ENCODE assay signal across 9 cellular contexts in genomic region chr11:67484847-67485311, GRCh38. TPM values are rescaled to one million over a fixed set of nuclear protein-coding genes. Genes with fewer than 3 reads are reported as not detected.
DNase-seq lines count a peak whose midpoint lies in the region; ATAC-seq and TF ChIP-seq lines count a peak whose summit lies in the region.
"Had no signal": no experiment of that assay in that cellular context is flagged by ENCODE, and none has a peak within 500 bp of the region (broad histone marks: within the 10 kb centered on the region; RNA-seq: fewer than 3 reads in every experiment).

No MANE protein-coding gene starts in this region.

- H3K36me3 Mint-ChIP-seq in MCF 10A (ENCODE audit: insufficient read depth, unreplicated experiment) (peaks cover 42% of the 10 kb centered on the region), type B pancreatic cell (peaks cover 13% of the 10 kb centered on the region)
- H3K36me3 Mint-ChIP-seq in activated CD8-positive, alpha-beta memory T cell treated with anti-CD3 and anti-CD28 coated beads, Interleukin-2, amount 10 ng/mL, durations not matched to agents 7 days and 5 days, result peaks cover 38% of the 10 kb centered on the region

- dilution Hi-C loops in mammary epithelial cell (cut with HindIII; ENCODE audit: low sequenced_read_pairs), result loop anchor here (5.0 kb wide), 2 partner anchors 33 to 98 kb away; partner anchors contain the start of gene GPR152

- BruUV-seq in MCF 10A (replicated peaks; lab: Mats Ljungman, UMichigan) (no TSS peak), mammary epithelial cell (replicated peaks; lab: Mats Ljungman, UMichigan) (no TSS peak)

- peaks cover 12% of the 10 kb centered on the region for H3K4me1 ChIP-seq in mammary epithelial cell (ENCODE audit: insufficient read depth, low read length)
- H3K4me1 ChIP-seq in lower lobe of right lung, result peaks cover 44% of the 10 kb centered on the region

- no peaks in the 10 kb centered on the region for H4K20me1 ChIP-seq in mammary epithelial cell (ENCODE audit: insufficient read depth, low read length)

- peaks cover 36% of the 10 kb centered on the region for H3K4me1 Mint-ChIP-seq in MCF 10A (ENCODE audit: insufficient read depth, unreplicated experiment)
- H3K4me1 Mint-ChIP-seq in activated CD8-positive, alpha-beta memory T cell treated with anti-CD3 and anti-CD28 coated beads, Interleukin-2, amount 10 ng/mL, durations not matched to agents 7 days and 5 days, result peaks cover 67% of the 10 kb centered on the region
- peaks cover 31% of the 10 kb centered on the region for H3K4me1 Mint-ChIP-seq in type B pancreatic cell (ENCODE audit: unreplicated experiment)

- H3K27ac Mint-ChIP-seq in MCF 10A (ENCODE audit: low read depth, unreplicated experiment) (no peak overlapping the region), type B pancreatic cell (peak overlapping the region; percentile 50)
- H3K27ac Mint-ChIP-seq in activated CD8-positive, alpha-beta memory T cell treated with anti-CD3 and anti-CD28 coated beads, Interleukin-2, amount 10 ng/mL, durations not matched to agents 7 days and 5 days, result peak overlapping the region; percentile 99

- DNase-seq in MCF 10A (ENCODE audit: unreplicated experiment), result no peak
- no peak for DNase-seq in mammary epithelial cell
- peak; percentile 87 for DNase-seq in activated CD8-positive, alpha-beta memory T cell treated with anti-CD3 and anti-CD28 coated beads, Interleukin-2, amount 10 ng/mL, durations not matched to agents 7 days and 5 days
- peak; percentile 56 for DNase-seq in lower lobe of right lung
- no peak for DNase-seq in type B pancreatic cell (ENCODE audit: extremely low spot score, unreplicated experiment)
- no peak for DNase-seq in NCI-H226

- CTCF ChIA-PET in MCF 10A (lab: Yijun Ruan, JAX) (no interaction called here), mammary epithelial cell (lab: Charles Lee; ENCODE audit: low non-redundant PET) (no interaction called here)
- CTCF ChIA-PET in activated CD8-positive, alpha-beta memory T cell treated with anti-CD3 and anti-CD28 coated beads, Interleukin-2, amount 10 ng/mL, durations not matched to agents 7 days and 5 days (lab: Charles Lee), result interaction anchor here (1.1 to 3.6 kb wide), 6 partner anchors 16 to 83 kb away, joined by 4 to 19 read pairs (median 9); partner anchors contain the start of genes PITPNM1, PPP1CA and TMEM134

- TF ChIP-seq CTCF in MCF 10A (IDR thresholded peaks at IDR 0.05; ENCODE audit: unreplicated experiment) (no peak), mammary epithelial cell (conservative IDR thresholded peaks at IDR 0.05 in 1 of 2, IDR thresholded peaks at IDR 0.05 in 1 of 2; ENCODE audit: extremely low read depth in 1 of 2, insufficient read depth in 1 of 2, low read depth in 1 of 2, low read length in 2 of 2) (no peak), lower lobe of right lung (IDR thresholded peaks at IDR 0.05) (no peak), type B pancreatic cell (conservative IDR thresholded peaks at IDR 0.05) (no peak)

- H3K79me2 ChIP-seq in mammary epithelial cell (ENCODE audit: insufficient read depth, low read length), result peaks cover 18% of the 10 kb centered on the region

- H3K27me3 Mint-ChIP-seq in MCF 10A (ENCODE audit: insufficient read depth, unreplicated experiment), result no peaks in the 10 kb centered on the region
- peaks cover 1% of the 10 kb centered on the region for H3K27me3 Mint-ChIP-seq in activated CD8-positive, alpha-beta memory T cell treated with anti-CD3 and anti-CD28 coated beads, Interleukin-2, amount 10 ng/mL, durations not matched to agents 7 days and 5 days
- H3K27me3 Mint-ChIP-seq in type B pancreatic cell, result peaks cover 3% of the 10 kb centered on the region

- WGBS in mammary epithelial cell (ENCODE audit: low coverage, missing lambda C conversion rate), result 93% methylated on average over 11 of the region's 11 CpGs

- H3K4me3 Mint-ChIP-seq in MCF 10A (ENCODE audit: unreplicated experiment) (peak overlapping the region; percentile 90), type B pancreatic cell (peak overlapping the region; percentile 96)
- peak overlapping the region; percentile 80 for H3K4me3 Mint-ChIP-seq in activated CD8-positive, alpha-beta memory T cell treated with anti-CD3 and anti-CD28 coated beads, Interleukin-2, amount 10 ng/mL, durations not matched to agents 7 days and 5 days

- intact Hi-C loops in MCF 10A (cut with micrococcal nuclease), result no loop called here
- intact Hi-C loops in mammary epithelial cell (cut with micrococcal nuclease), result loop anchor here (5.0 kb wide), 1 partner anchor 83 kb away; the partner anchor contains the start of genes PPP1CA and TBC1D10C
- intact Hi-C loops in lower lobe of right lung (cut with DNase I), result no loop called here

- H3K9me3 ChIP-seq in mammary epithelial cell (replicated peaks; ENCODE audit: insufficient read depth, low read length) (no peaks in the 10 kb centered on the region), lower lobe of right lung (no peaks in the 10 kb centered on the region)

- in situ Hi-C loops in mammary epithelial cell (cut with MboI; ENCODE audit: low sequenced_read_pairs in 2 of 2), result no loop called here

- H3K27me3 ChIP-seq in mammary epithelial cell (ENCODE audit: insufficient read depth, low read length), result no peaks in the 10 kb centered on the region
- H3K27me3 ChIP-seq in lower lobe of right lung (ENCODE audit: low read depth), result no peaks in the 10 kb centered on the region

- H3K4me3 ChIP-seq in mammary epithelial cell (replicated peaks in 1 of 3; ENCODE audit: insufficient read depth in 1 of 3, low read depth in 2 of 3, low read length in 3 of 3), result no peak overlapping the region
- H3K4me3 ChIP-seq in lower lobe of right lung, result peak overlapping the region; percentile 21

- H3K9ac ChIP-seq in mammary epithelial cell (ENCODE audit: insufficient read depth, low read length), result no peak overlapping the region

- H3K36me3 ChIP-seq in mammary epithelial cell (ENCODE audit: insufficient read depth, low read length) (no peaks in the 10 kb centered on the region), lower lobe of right lung (peaks cover 28% of the 10 kb centered on the region)

- ATAC-seq in activated CD8-positive, alpha-beta memory T cell treated with anti-CD3 and anti-CD28 coated beads, Interleukin-2, amount 10 ng/mL, durations not matched to agents 7 days and 5 days, result peak; percentile 2
- no peak for ATAC-seq in lower lobe of right lung
- no peak for ATAC-seq in GM21529 (IDR thresholded peaks at IDR 0.05; ENCODE audit: unreplicated experiment)
- no peak for ATAC-seq in HG03469 (IDR thresholded peaks at IDR 0.05; ENCODE audit: unreplicated experiment)

- no peak overlapping the region for H2AFZ ChIP-seq in mammary epithelial cell (ENCODE audit: low read depth, low read length)

- H3K27ac ChIP-seq in mammary epithelial cell (ENCODE audit: insufficient read depth, low read depth, low read length) (no peak overlapping the region), lower lobe of right lung (peak overlapping the region; percentile 31)

- POLR2A ChIA-PET in MCF 10A (lab: Yijun Ruan, JAX), result interaction anchor here (0.9 to 1.1 kb wide), 2 partner anchors 17 to 56 kb away, joined by 3 read pairs; no protein-coding TSS in a partner anchor

- no peak overlapping the region for H3K4me2 ChIP-seq in mammary epithelial cell (ENCODE audit: insufficient read depth, low read depth, low read length)

- H3K9me3 Mint-ChIP-seq in MCF 10A (ENCODE audit: unreplicated experiment) (no peaks in the 10 kb centered on the region), type B pancreatic cell (no peaks in the 10 kb centered on the region)
- H3K9me3 Mint-ChIP-seq in activated CD8-positive, alpha-beta memory T cell treated with anti-CD3 and anti-CD28 coated beads, Interleukin-2, amount 10 ng/mL, durations not matched to agents 7 days and 5 days (ENCODE audit: low read depth), result no peaks in the 10 kb centered on the region

RNA-seq across cellular contexts. Expression of gene AIP, which starts 2.1 kb away (rescaled TPM):
- total RNA-seq in MCF 10A (2022) (28.7 and 30.5 TPM in 2 replicates), mammary epithelial cell (10 to 100 TPM; 34.5 to 36.2 TPM), lower lobe of right lung (85.2 TPM), type B pancreatic cell (ENCODE audit: low replicate concordance) (32.4 and 47.6 TPM in 2 replicates)
- 61.3 TPM for polyA plus RNA-seq in mammary epithelial cell
- polyA minus RNA-seq in mammary epithelial cell, result 10.2 TPM
- 100 to 1,000 TPM; 168 to 178 TPM for total RNA-seq in activated CD8-positive, alpha-beta memory T cell treated with anti-CD3 and anti-CD28 coated beads, Interleukin-2, amount 10 ng/mL, durations not matched to agents 7 days and 5 days

RNA-seq across cellular contexts. Expression of gene TMEM134, which starts 15.8 kb away (rescaled TPM):
- total RNA-seq in MCF 10A (2022) (49.7 and 50.1 TPM in 2 replicates), mammary epithelial cell (10 to 100 TPM; 55.3 to 69.4 TPM), lower lobe of right lung (49.1 TPM), type B pancreatic cell (ENCODE audit: low replicate concordance) (41.7 and 46.6 TPM in 2 replicates)
- 118 TPM for polyA plus RNA-seq in mammary epithelial cell
- 5.5 TPM for polyA minus RNA-seq in mammary epithelial cell
- 10 to 100 TPM; 32.8 to 41.9 TPM for total RNA-seq in activated CD8-positive, alpha-beta memory T cell treated with anti-CD3 and anti-CD28 coated beads, Interleukin-2, amount 10 ng/mL, durations not matched to agents 7 days and 5 days

RNA-seq across cellular contexts. Expression of gene PITPNM1, which starts 20.3 kb away (rescaled TPM):
- 38.7 and 51.0 TPM in 2 replicates for total RNA-seq in MCF 10A (2022)
- 10 to 100 TPM; 28.8 to 79.6 TPM for total RNA-seq in mammary epithelial cell
- polyA plus RNA-seq in mammary epithelial cell, result 20.1 TPM
- polyA minus RNA-seq in mammary epithelial cell, result 20.6 TPM
- total RNA-seq in activated CD8-positive, alpha-beta memory T cell treated with anti-CD3 and anti-CD28 coated beads, Interleukin-2, amount 10 ng/mL, durations not matched to agents 7 days and 5 days, result 100 to 1,000 TPM; 124 to 133 TPM
- total RNA-seq in lower lobe of right lung, result 54.1 TPM
- 50.4 and 51.7 TPM in 2 replicates for total RNA-seq in type B pancreatic cell (ENCODE audit: low replicate concordance)

RNA-seq across cellular contexts. Expression of gene CDK2AP2, which starts 23.1 kb away (rescaled TPM):
- total RNA-seq in MCF 10A (2022), result 93.7 and 136 TPM in 2 replicates
- total RNA-seq in mammary epithelial cell, result 10 to 100 TPM; 19.2 to 45.9 TPM
- 46.2 TPM for polyA plus RNA-seq in mammary epithelial cell
- polyA minus RNA-seq in mammary epithelial cell, result 40.9 TPM
- total RNA-seq in activated CD8-positive, alpha-beta memory T cell treated with anti-CD3 and anti-CD28 coated beads, Interleukin-2, amount 10 ng/mL, durations not matched to agents 7 days and 5 days, result 100 to 1,000 TPM in 1 of 2 experiments, 10 to 100 TPM in 1; 95.2 to 104 TPM
- total RNA-seq in lower lobe of right lung, result 79.7 TPM
- total RNA-seq in type B pancreatic cell (ENCODE audit: low replicate concordance), result 34.9 and 37.5 TPM in 2 replicates

RNA-seq across cellular contexts. Expression of gene CABP4, which starts 29.7 kb away (rescaled TPM):
- not detected in 2 replicates for total RNA-seq in MCF 10A (2022)
- 1 to 10 TPM; 1.8 to 5.8 TPM for total RNA-seq in mammary epithelial cell
- 0.52 TPM for polyA plus RNA-seq in mammary epithelial cell
- not detected for polyA minus RNA-seq in mammary epithelial cell
- total RNA-seq in activated CD8-positive, alpha-beta memory T cell treated with anti-CD3 and anti-CD28 coated beads, Interleukin-2, amount 10 ng/mL, durations not matched to agents 7 days and 5 days, result 1 to 10 TPM in 1 of 2 experiments, under 1 TPM in 1; 0.96 to 3.4 TPM
- 4.0 TPM for total RNA-seq in lower lobe of right lung
- not detected in 2 replicates for total RNA-seq in type B pancreatic cell (ENCODE audit: low replicate concordance)
- total RNA-seq: A673 had no signal

Comparison
In these comparisons a context has a peak if more than half of its experiments do, and no peak if none do; other contexts are left out.
1. DNase-seq: peak in activated CD8-positive, alpha-beta memory T cell treated with anti-CD3 and anti-CD28 coated beads, Interleukin-2, amount 10 ng/mL, durations not matched to agents 7 days and 5 days (single experiment) and lower lobe of right lung (single experiment); none in MCF 10A (single experiment), mammary epithelial cell (single experiment), type B pancreatic cell (single experiment) and NCI-H226 (single experiment).
2. Peak in every context shown above with its lines, with median percentiles within 50 percentile points of each other: H3K4me3 Mint-ChIP-seq.